In the genomic region with DNA sequence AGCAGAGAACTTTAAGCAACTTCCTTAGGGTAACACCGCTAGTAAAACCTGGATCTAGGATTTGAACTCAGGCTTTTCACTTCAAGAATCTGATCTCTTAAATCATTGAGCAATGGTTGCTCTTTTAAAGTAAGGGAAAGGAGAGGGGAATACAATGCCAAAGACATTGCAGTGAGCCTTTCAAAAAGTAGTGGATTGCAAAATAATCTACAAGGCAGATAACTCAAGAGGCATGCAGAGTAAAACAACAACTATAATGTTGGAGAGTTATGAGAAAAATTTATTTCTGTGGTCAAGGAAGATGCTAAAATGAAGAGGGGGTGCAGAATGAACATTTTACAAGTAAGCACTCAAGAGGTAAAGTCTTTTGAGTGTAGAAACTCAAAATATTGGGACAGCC, we compare ENCODE assay signal across 29 cellular contexts.
"Had no signal": no experiment of that assay in that cellular context is flagged by ENCODE, and none has a peak within 500 bp of the region (broad histone marks: within the 10 kb centered on the region; RNA-seq: fewer than 3 reads in every experiment).

No MANE protein-coding gene starts in this region.

- H3K27ac Mint-ChIP-seq: dendritic cell treated with granulocyte-macrophage colony-stimulating factor and Interleukin-4, amounts not matched to agents 40 ng/mL and 50 ng/mL, for 4 days; endodermal cell; naive thymus-derived CD4-positive, alpha-beta T cell; nephron progenitor cell; progenitor cell of endocrine pancreas had no signal

- H3K4me1 Mint-ChIP-seq: naive thymus-derived CD4-positive, alpha-beta T cell; nephron progenitor cell had no signal

- H3K9me3 Mint-ChIP-seq: nephron progenitor cell had no signal

- H3K36me3 Mint-ChIP-seq: naive thymus-derived CD4-positive, alpha-beta T cell had no signal

- H3K4me1 ChIP-seq: colonic mucosa, foreskin keratinocyte, gastroesophageal sphincter, heart left ventricle, left lung, parathyroid adenoma, right lobe of liver, stomach, thyroid gland, vagina had no signal

- H3K36me3 ChIP-seq: colonic mucosa, gastroesophageal sphincter, heart left ventricle, left lung, neutrophil, right lobe of liver, stomach, thyroid gland, vagina had no signal

- H3K9ac ChIP-seq: parathyroid adenoma had no signal

- ATAC-seq: esophagus mucosa; foreskin keratinocyte; gastroesophageal sphincter; heart left ventricle; left cardiac atrium; left lung; naive thymus-derived CD4-positive, alpha-beta T cell; right lobe of liver had no signal

- H3K27ac ChIP-seq: colonic mucosa, epithelial cell of prostate, foreskin keratinocyte, gastroesophageal sphincter, heart left ventricle, hepatocyte, left lung, neutrophil, parathyroid adenoma, right lobe of liver, stomach, thyroid gland, vagina had no signal

- H3K27me3 Mint-ChIP-seq: dendritic cell treated with granulocyte-macrophage colony-stimulating factor and Interleukin-4, amounts not matched to agents 40 ng/mL and 50 ng/mL, for 4 days; naive thymus-derived CD4-positive, alpha-beta T cell; progenitor cell of endocrine pancreas had no signal

- H3K9me3 ChIP-seq: colonic mucosa, gastroesophageal sphincter, heart left ventricle, left lung, neutrophil, right lobe of liver, stomach, thyroid gland, vagina had no signal

- H3K4me2 ChIP-seq: hepatocyte, smooth muscle cell had no signal

- H2AFZ ChIP-seq: hepatocyte, parathyroid adenoma had no signal

- H3K4me3 ChIP-seq: colonic mucosa, gastroesophageal sphincter, heart left ventricle, hepatocyte, left lung, right lobe of liver, smooth muscle cell, stomach, thyroid gland, vagina had no signal

- DNase-seq: colonic mucosa; effector CD8-positive, alpha-beta T cell; endodermal cell; foreskin keratinocyte; heart left ventricle; left cardiac atrium; mesendoderm; midbrain; naive thymus-derived CD4-positive, alpha-beta T cell; nephron progenitor cell; right lobe of liver; stimulated activated CD4-positive, alpha-beta T cell treated with anti-CD3 and anti-CD28 coated beads, Interleukin-12 subunit alpha, Interleukin-12 subunit beta, amount 100 ng/mL, for 4 hours; stimulated activated CD4-positive, alpha-beta T cell treated with anti-CD3 and anti-CD28 coated beads, Interleukin-1b, Interleukin-23, amount 100 ng/mL, for 48 hours; stimulated activated CD4-positive, alpha-beta T cell treated with anti-CD3 and anti-CD28 coated beads, Interleukin-4, amount 100 ng/mL, for 1 hour; stimulated activated CD8-positive, alpha-beta memory T cell treated with anti-CD3 and anti-CD28 coated beads, Interleukin-4, amount 100 ng/mL, for 48 hours; stimulated activated naive CD4-positive, alpha-beta T cell; stomach; thyroid gland had no signal

- H3K4me3 Mint-ChIP-seq: dendritic cell treated with granulocyte-macrophage colony-stimulating factor and Interleukin-4, amounts not matched to agents 40 ng/mL and 50 ng/mL, for 4 days; endodermal cell; naive thymus-derived CD4-positive, alpha-beta T cell; nephron progenitor cell had no signal

- H3K79me2 ChIP-seq: hepatocyte, parathyroid adenoma had no signal

- H3K27me3 ChIP-seq: colonic mucosa, foreskin keratinocyte, gastroesophageal sphincter, heart left ventricle, hepatocyte, left lung, neutrophil, right lobe of liver, stomach, thyroid gland, vagina had no signal
